Comparison of ENCODE assay signal across 8 cellular contexts in the genomic region with DNA sequence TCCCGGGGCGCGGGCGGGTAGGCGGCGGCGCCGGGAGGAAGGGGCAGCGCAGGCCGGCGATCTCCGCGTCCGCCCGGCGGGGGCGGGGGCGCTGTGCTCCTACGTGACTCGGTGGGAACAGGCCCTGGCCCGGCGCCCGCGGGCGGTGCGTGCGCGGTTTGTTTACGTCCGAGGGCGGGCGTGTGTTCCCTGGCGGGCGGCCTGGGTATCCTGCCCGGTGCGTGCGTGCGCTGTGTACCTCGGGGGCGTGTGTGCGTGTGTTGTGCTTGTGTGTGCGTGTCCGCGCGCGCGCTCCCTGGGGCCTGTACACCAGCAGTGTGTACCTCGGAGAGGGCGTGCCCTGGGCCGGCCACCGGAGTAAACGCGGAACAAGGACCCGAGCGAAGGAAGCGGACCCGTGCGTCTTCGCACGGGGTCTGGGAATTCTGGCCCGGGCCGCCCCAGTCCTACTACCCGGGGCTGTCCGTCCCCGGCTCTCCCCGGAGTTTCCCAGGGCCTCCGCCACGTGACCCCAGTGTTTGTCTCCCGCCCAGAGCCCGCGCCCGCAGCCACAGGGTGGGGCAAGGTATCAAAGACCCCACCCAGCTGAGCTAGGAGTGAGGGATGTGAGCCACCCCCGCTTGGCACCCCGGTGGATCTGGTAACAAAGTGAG. TPM values are rescaled to one million over a fixed set of nuclear protein-coding genes. Genes with fewer than 3 reads are reported as not detected.
DNase-seq lines count a peak whose midpoint lies in the region; ATAC-seq lines count a peak whose summit lies in the region.

No MANE protein-coding gene starts in this region.

- peak overlapping the region; percentile 32 for H4K8ac ChIP-seq in trophoblast cell (ENCODE audit: low read depth, low read length)

- H3K23ac ChIP-seq in trophoblast cell (ENCODE audit: low read length) = no peak overlapping the region

- H3K9ac ChIP-seq in adipocyte (ENCODE audit: low read length) = peak overlapping the region; percentile 87
- peak overlapping the region; percentile 71 for H3K9ac ChIP-seq in trophoblast cell (ENCODE audit: low read length)

- H3K4ac ChIP-seq in trophoblast cell (ENCODE audit: low read depth, low read length) = peak overlapping the region; percentile 35

- peaks cover 17% of the 10 kb centered on the region for H3K79me1 ChIP-seq in trophoblast cell (ENCODE audit: low read length)

- H4K91ac ChIP-seq in trophoblast cell (ENCODE audit: low read depth, low read length) = peak overlapping the region; percentile 53

- ATAC-seq in HG03175 (IDR thresholded peaks at IDR 0.05; ENCODE audit: unreplicated experiment) = peak; percentile 24

- peaks cover 35% of the 10 kb centered on the region for H3K4me1 ChIP-seq in adipocyte (ENCODE audit: control insufficient read depth, insufficient read depth, low read length)
- H3K4me1 ChIP-seq in trophoblast cell (ENCODE audit: control insufficient read depth in 1 of 2, insufficient read depth in 2 of 2, low read length in 2 of 2) = peaks cover 12% of the 10 kb centered on the region in 2 experiments

- H4K12ac ChIP-seq in trophoblast cell (ENCODE audit: low read depth, low read length) = peak overlapping the region; percentile 6

- no peaks in the 10 kb centered on the region for H3K9me3 ChIP-seq in adipocyte (ENCODE audit: control insufficient read depth, low read length)
- no peaks in the 10 kb centered on the region for H3K9me3 ChIP-seq in trophoblast cell (ENCODE audit: insufficient read depth, low read depth, low read length)

- peak overlapping the region; percentile 33 for H2AFZ ChIP-seq in trophoblast cell (ENCODE audit: insufficient read depth, low read length, poor library complexity)

- peak overlapping the region; percentile 85 for H3K4me3 ChIP-seq in adipocyte (ENCODE audit: low read length)
- H3K4me3 ChIP-seq in trophoblast cell (ENCODE audit: low read depth, low read length) = peak overlapping the region; percentile 88

- no peak overlapping the region for H2BK120ac ChIP-seq in trophoblast cell (ENCODE audit: insufficient read depth, low read length, poor library complexity)

- in situ Hi-C loops in SK-MEL-5 (cut with HindIII; ENCODE audit: low pct_unique_long_range_greater_than_20kb, low sequenced_read_pairs) = no loop called here

- H2AK5ac ChIP-seq in trophoblast cell (ENCODE audit: low read length) = no peak overlapping the region

- H3K18ac ChIP-seq in trophoblast cell (ENCODE audit: low read length) = peak overlapping the region; percentile 83

- peak overlapping the region; percentile 67 for H3K14ac ChIP-seq in trophoblast cell (ENCODE audit: low read length)

- DNase-seq in NCI-H510A treated with DMSO at 0.1 percent for 48 hours (lab: John Stamatoyannopoulos, UW) = peak; percentile 19
- no peak for DNase-seq in NCI-H510A (lab: John Stamatoyannopoulos, UW)
- peak; percentile 78 for DNase-seq in SK-MEL-5 (ENCODE audit: low read depth, low spot score)
- DNase-seq in adipocyte (ENCODE audit: low read depth) = peak; percentile 96
- DNase-seq in cardiac septum (ENCODE audit: low spot score) = peak; percentile 92
- DNase-seq in trophoblast cell = peak in 1 of 2 donors; percentile 73
- no peak for DNase-seq in NCI-H187 treated with DMSO at 0.1 percent for 48 hours (lab: John Stamatoyannopoulos, UW)

- H3K27ac ChIP-seq in trophoblast cell (ENCODE audit: low read depth, low read length) = peak overlapping the region; percentile 75

- WGBS in trophoblast cell (ENCODE audit: extremely low coverage, insufficient coverage, insufficient read length) = no CpG with 5 or more reads among the region's 74 CpGs

- H3K79me2 ChIP-seq in trophoblast cell (ENCODE audit: control insufficient read depth, insufficient read depth, low read length, poor library complexity) = peaks cover 11% of the 10 kb centered on the region

- intact Hi-C loops in cardiac septum (cut with DNase I) = loop anchor here (5.0 kb wide), 1 partner anchor 100 kb away; no protein-coding TSS in a partner anchor

- no peaks in the 10 kb centered on the region for H3K36me3 ChIP-seq in adipocyte (ENCODE audit: control insufficient read depth, insufficient read depth, low read length, severe bottlenecking)
- peaks cover 0 to 5% of the 10 kb centered on the region in 2 experiments for H3K36me3 ChIP-seq in trophoblast cell (ENCODE audit: control insufficient read depth in 1 of 2, insufficient read depth in 2 of 2, low read length in 2 of 2)

- H3K27me3 ChIP-seq in adipocyte (replicated peaks; ENCODE audit: control insufficient read depth, insufficient read depth, low read length) (no peaks in the 10 kb centered on the region), trophoblast cell (ENCODE audit: insufficient read depth, low read length) (no peaks in the 10 kb centered on the region)

- no peak overlapping the region for H2BK12ac ChIP-seq in trophoblast cell (ENCODE audit: low read length)

- H3K4me2 ChIP-seq in trophoblast cell (ENCODE audit: low read length) = peak overlapping the region; percentile 96

- H2BK5ac ChIP-seq in trophoblast cell (ENCODE audit: low read depth, low read length, poor library complexity) = peak overlapping the region; percentile 66

RNA-seq across cellular contexts. Expression of gene MAFF, which starts 0.8 kb away (rescaled TPM):
- total RNA-seq in SK-MEL-5 (2014; rRNA removed; shearing (Covaris generic)) = 153 and 181 TPM in 2 replicates
- 215 and 262 TPM in 2 replicates for polyA plus RNA-seq in SK-MEL-5 (2015; cell fraction: cytosol; rRNA removed)
- polyA plus RNA-seq in SK-MEL-5 (2015; cell fraction: nucleus; rRNA removed) = 88.5 and 97.0 TPM in 2 replicates
- total RNA-seq in cardiac septum = 9.8 TPM
- polyA plus RNA-seq in trophoblast cell (2013) = 36.7 and 39.8 TPM in 2 replicates

RNA-seq across cellular contexts. Expression of gene PLA2G6, which starts 20.9 kb away (rescaled TPM):
- total RNA-seq in SK-MEL-5 (2014; rRNA removed; shearing (Covaris generic)) = 20.8 and 21.5 TPM in 2 replicates
- polyA plus RNA-seq in SK-MEL-5 (2015; cell fraction: cytosol; rRNA removed) = 14.7 and 16.6 TPM in 2 replicates
- 530 and 622 TPM in 2 replicates for polyA plus RNA-seq in SK-MEL-5 (2015; cell fraction: nucleus; rRNA removed)
- 12.5 TPM for total RNA-seq in cardiac septum
- 5.6 and 7.2 TPM in 2 replicates for polyA plus RNA-seq in trophoblast cell (2013)

Comparison
In these comparisons a context has a peak if more than half of its experiments do, and no peak if none do; other contexts are left out.
1. DNase-seq: peak in NCI-H510A treated with DMSO at 0.1 percent for 48 hours (single experiment), SK-MEL-5 (single experiment), adipocyte (single experiment) and cardiac septum (single experiment); none in NCI-H510A (single experiment) and NCI-H187 treated with DMSO at 0.1 percent for 48 hours (single experiment).
2. RNA of gene MAFF, which starts 0.8 kb away (total RNA-seq): 153 to 181 TPM in SK-MEL-5; 9.8 TPM in cardiac septum (single experiment); every median in the first group is over 10 times any median in the second.